Comparison of ENCODE assay signal across 11 cellular contexts in genomic region chr3:141797819-141798405, GRCh38. TPM values are rescaled to one million over a fixed set of nuclear protein-coding genes. Genes with fewer than 3 reads are reported as not detected.
A peak's percentile ranks its signal among the peaks of the same experiment; 100 is the strongest.
DNase-seq lines count a peak whose midpoint lies in the region; ATAC-seq, FAIRE-seq and TF ChIP-seq lines count a peak whose summit lies in the region.
"Had no signal": no experiment of that assay in that cellular context is flagged by ENCODE, and none has a peak within 500 bp of the region (broad histone marks: within the 10 kb centered on the region; RNA-seq: fewer than 3 reads in every experiment).

No MANE protein-coding gene starts in this region.

- intact Hi-C loops in lower lobe of right lung (cut with DNase I), result loop anchor here (5.0 kb wide), 1 partner anchor 131 kb away; no protein-coding TSS in a partner anchor

- DNase-seq in NCI-H146 (lab: John Stamatoyannopoulos, UW) (peak; percentile 13), NCI-H146 treated with DMSO at 0.1 percent for 48 hours (lab: John Stamatoyannopoulos, UW; ENCODE audit: unreplicated experiment) (no peak), bronchial epithelial cell (ENCODE audit: low read depth) (no peak), lower lobe of right lung (no peak), NAMALWA (ENCODE audit: low spot score) (no peak), NCI-H1105 treated with DMSO at 0.1 percent for 48 hours (lab: John Stamatoyannopoulos, UW) (no peak)
- DNase-seq: 8988T, NCI-H774 had no signal

- peaks cover 37% of the 10 kb centered on the region for H3K4me1 ChIP-seq in lower lobe of right lung
- peaks cover 24% of the 10 kb centered on the region for H3K4me1 ChIP-seq in stomach smooth muscle (ENCODE audit: control insufficient read depth, insufficient read depth, low read length)

- H3K9ac ChIP-seq in stomach smooth muscle (ENCODE audit: low read length in 2 of 2), result peak overlapping the region; percentile 60 to 64

- H3K27ac ChIP-seq in lower lobe of right lung, result peak overlapping the region; percentile 87
- H3K27ac ChIP-seq in stomach smooth muscle (ENCODE audit: low read length), result peak overlapping the region; percentile 55

- H3K4me3 ChIP-seq in bronchial epithelial cell (ENCODE audit: low read depth, low read length), result peak overlapping the region; percentile 20
- peak overlapping the region; percentile 41 for H3K4me3 ChIP-seq in lower lobe of right lung
- peak overlapping the region; percentile 61 to 72 for H3K4me3 ChIP-seq in stomach smooth muscle (ENCODE audit: low read length in 2 of 2)

- H3K27me3 ChIP-seq in bronchial epithelial cell (ENCODE audit: control insufficient read depth, insufficient read depth, low read length) (no peaks in the 10 kb centered on the region), lower lobe of right lung (ENCODE audit: low read depth) (no peaks in the 10 kb centered on the region), stomach smooth muscle (ENCODE audit: control insufficient read depth in 1 of 2, insufficient read depth in 2 of 2, low read length in 2 of 2) (no peaks in the 10 kb centered on the region)

- no peaks in the 10 kb centered on the region for H3K9me3 ChIP-seq in lower lobe of right lung
- no peaks in the 10 kb centered on the region for H3K9me3 ChIP-seq in stomach smooth muscle (ENCODE audit: control insufficient read depth in 2 of 2, low read length in 2 of 2)

- FAIRE-seq in bronchial epithelial cell (lab: Jason Lieb, UNC), result no peak
- FAIRE-seq: colon had no signal

- H3K36me3 ChIP-seq in bronchial epithelial cell (ENCODE audit: control insufficient read depth, insufficient read depth, low read length) (no peaks in the 10 kb centered on the region), lower lobe of right lung (no peaks in the 10 kb centered on the region), stomach smooth muscle (ENCODE audit: control insufficient read depth in 2 of 2, insufficient read depth in 2 of 2, low read length in 2 of 2) (no peaks in the 10 kb centered on the region)

- peak in 1 of 2 donors; percentile 3 for ATAC-seq in lower lobe of right lung
- ATAC-seq in GM18873 (IDR thresholded peaks at IDR 0.05; ENCODE audit: low FRiP score, unreplicated experiment), result no peak

- no peak for TF ChIP-seq CTCF in bronchial epithelial cell (IDR thresholded peaks at IDR 0.05; ENCODE audit: insufficient read depth, low read length, severe bottlenecking)
- no peak for TF ChIP-seq CTCF in lower lobe of right lung (IDR thresholded peaks at IDR 0.05)

RNA-seq across cellular contexts. Expression of gene GRK7, which starts 34.7 kb away (rescaled TPM):
- total RNA-seq in bronchial epithelial cell, result 0.13 TPM in 1 of 2 replicates, not detected in the other
- total RNA-seq in lower lobe of right lung, result not detected

RNA-seq across cellular contexts. Expression of gene RNF7, which starts 59.8 kb away (rescaled TPM):
- 38.4 and 56.9 TPM in 2 replicates for total RNA-seq in bronchial epithelial cell
- 69.3 TPM for total RNA-seq in lower lobe of right lung
